ENCODE assay signal across 13 cellular contexts in genomic region chr2:217911283-217911965, GRCh38.
DNase-seq lines count a peak whose midpoint lies in the region; ATAC-seq and TF ChIP-seq lines count a peak whose summit lies in the region.
"Had no signal": no experiment of that assay in that cellular context is flagged by ENCODE, and none has a peak within 500 bp of the region (broad histone marks: within the 10 kb centered on the region; RNA-seq: fewer than 3 reads in every experiment).

No MANE protein-coding gene starts in this region.

- no peaks in the 10 kb centered on the region for H3K36me3 Mint-ChIP-seq in activated T-helper 1 cell treated with anti-CD3 and anti-CD28 coated beads, Interleukin-12 subunit alpha, Interleukin-12 subunit beta, Interleukin-2, Interleukin-4 antibody, amounts not matched to agents 30 ng/mL and 10 ng/mL and 1 ng/mL, durations not matched to agents 14 hours and 24 hours and 36 hours (ENCODE audit: low read depth)
- H3K36me3 Mint-ChIP-seq: activated naive CD8-positive, alpha-beta T cell had no signal

- no peaks in the 10 kb centered on the region for H3K4me1 Mint-ChIP-seq in activated T-helper 1 cell treated with anti-CD3 and anti-CD28 coated beads, Interleukin-12 subunit alpha, Interleukin-12 subunit beta, Interleukin-2, Interleukin-4 antibody, amounts not matched to agents 30 ng/mL and 10 ng/mL and 1 ng/mL, durations not matched to agents 14 hours and 24 hours and 36 hours (ENCODE audit: low read depth)
- H3K4me1 Mint-ChIP-seq: activated CD4-positive, alpha-beta memory T cell treated with anti-CD3 and anti-CD28 coated beads, Interleukin-2, amount 10 ng/mL, durations not matched to agents 7 days and 5 days had no signal

- peak; percentile 6 for ATAC-seq in left ventricle myocardium superior

- peak overlapping the region; percentile 98 to 100 for H3K27ac ChIP-seq in ascending aorta
- H3K27ac ChIP-seq in sigmoid colon, result peak overlapping the region; percentile 94 to 98 (median 98)
- H3K27ac ChIP-seq: epithelial cell of prostate had no signal

- no peak for TF ChIP-seq POLR2A in sigmoid colon (IDR thresholded peaks at IDR 0.05)

- H3K27me3 ChIP-seq in ascending aorta, result no peaks in the 10 kb centered on the region
- no peaks in the 10 kb centered on the region for H3K27me3 ChIP-seq in sigmoid colon

- no peak for TF ChIP-seq CTCF in ascending aorta (IDR thresholded peaks at IDR 0.05)
- TF ChIP-seq CTCF in sigmoid colon (IDR thresholded peaks at IDR 0.05), result no peak

- no peak for TF ChIP-seq EP300 in sigmoid colon (IDR thresholded peaks at IDR 0.05)

- H3K9me3 ChIP-seq in ascending aorta, result no peaks in the 10 kb centered on the region
- no peaks in the 10 kb centered on the region for H3K9me3 ChIP-seq in sigmoid colon

- intact Hi-C loops in ascending aorta (cut with DNase I), result no loop called here
- intact Hi-C loops in left ventricle myocardium superior (cut with micrococcal nuclease), result no loop called here
- intact Hi-C loops in sigmoid colon (cut with DNase I), result no loop called here
- intact Hi-C loops in activated T-helper 1 cell treated with anti-CD3 and anti-CD28 coated beads, Interleukin-12 subunit alpha, Interleukin-12 subunit beta, Interleukin-2, Interleukin-4 antibody, amounts not matched to agents 30 ng/mL and 10 ng/mL and 1 ng/mL, durations not matched to agents 14 hours and 24 hours and 36 hours (cut with micrococcal nuclease), result no loop called here

- H3K4me1 ChIP-seq in ascending aorta (peaks cover 77 to 100% of the 10 kb centered on the region in 2 donors), sigmoid colon (peaks cover 0 to 100% (median 100%) of the 10 kb centered on the region in 4 donors)

- H3K4me3 ChIP-seq in ascending aorta (peak overlapping the region; percentile 14 to 47), sigmoid colon (no peak overlapping the region)

- no peak overlapping the region for H3K4me3 Mint-ChIP-seq in activated T-helper 1 cell treated with anti-CD3 and anti-CD28 coated beads, Interleukin-12 subunit alpha, Interleukin-12 subunit beta, Interleukin-2, Interleukin-4 antibody, amounts not matched to agents 30 ng/mL and 10 ng/mL and 1 ng/mL, durations not matched to agents 14 hours and 24 hours and 36 hours
- H3K4me3 Mint-ChIP-seq: activated CD4-positive, alpha-beta memory T cell treated with anti-CD3 and anti-CD28 coated beads, Interleukin-2, amount 10 ng/mL, durations not matched to agents 7 days and 5 days; activated naive CD8-positive, alpha-beta T cell had no signal

- DNase-seq in AG08395 (ENCODE audit: low spot score) (peak; percentile 66), ascending aorta (ENCODE audit: low spot score in 2 of 2) (peak in 1 of 2 donors; percentile 90), left ventricle myocardium superior (peak; percentile 55), sigmoid colon (peak; percentile 87), NCI-H446 (lab: John Stamatoyannopoulos, UW) (no peak), NCI-H2107 treated with DMSO at 0.1 percent for 48 hours (lab: John Stamatoyannopoulos, UW; ENCODE audit: unreplicated experiment) (no peak), dedifferentiated amniotic fluid mesenchymal stem cell (ENCODE audit: extremely low spot score) (no peak)
- no peak for DNase-seq in activated T-helper 1 cell treated with anti-CD3 and anti-CD28 coated beads, Interleukin-12 subunit alpha, Interleukin-12 subunit beta, Interleukin-2, Interleukin-4 antibody, amounts not matched to agents 30 ng/mL and 10 ng/mL and 1 ng/mL, durations not matched to agents 14 hours and 24 hours and 36 hours (ENCODE audit: low spot score)
- DNase-seq: activated CD4-positive, alpha-beta memory T cell treated with anti-CD3 and anti-CD28 coated beads, Interleukin-2, amount 10 ng/mL, durations not matched to agents 7 days and 5 days; kidney glomerular epithelial cell; NCI-H1105 had no signal

- 82 to 85% methylated on average over 7 of the region's 7 CpGs for WGBS in sigmoid colon, 2 donors

- peaks cover 7% of the 10 kb centered on the region for H3K27me3 Mint-ChIP-seq in activated T-helper 1 cell treated with anti-CD3 and anti-CD28 coated beads, Interleukin-12 subunit alpha, Interleukin-12 subunit beta, Interleukin-2, Interleukin-4 antibody, amounts not matched to agents 30 ng/mL and 10 ng/mL and 1 ng/mL, durations not matched to agents 14 hours and 24 hours and 36 hours (ENCODE audit: insufficient read depth)

- no peaks in the 10 kb centered on the region for H3K9me3 Mint-ChIP-seq in activated T-helper 1 cell treated with anti-CD3 and anti-CD28 coated beads, Interleukin-12 subunit alpha, Interleukin-12 subunit beta, Interleukin-2, Interleukin-4 antibody, amounts not matched to agents 30 ng/mL and 10 ng/mL and 1 ng/mL, durations not matched to agents 14 hours and 24 hours and 36 hours
- H3K9me3 Mint-ChIP-seq: activated CD4-positive, alpha-beta memory T cell treated with anti-CD3 and anti-CD28 coated beads, Interleukin-2, amount 10 ng/mL, durations not matched to agents 7 days and 5 days had no signal

- H3K36me3 ChIP-seq in ascending aorta (peaks cover 17 to 50% of the 10 kb centered on the region in 2 donors), sigmoid colon (peaks cover 0 to 19% (median 6%) of the 10 kb centered on the region in 4 donors)

- no peak overlapping the region for H3K27ac Mint-ChIP-seq in activated T-helper 1 cell treated with anti-CD3 and anti-CD28 coated beads, Interleukin-12 subunit alpha, Interleukin-12 subunit beta, Interleukin-2, Interleukin-4 antibody, amounts not matched to agents 30 ng/mL and 10 ng/mL and 1 ng/mL, durations not matched to agents 14 hours and 24 hours and 36 hours
- H3K27ac Mint-ChIP-seq: activated CD4-positive, alpha-beta memory T cell treated with anti-CD3 and anti-CD28 coated beads, Interleukin-2, amount 10 ng/mL, durations not matched to agents 7 days and 5 days; activated naive CD8-positive, alpha-beta T cell had no signal

Comparison
In these comparisons a context has a peak if more than half of its experiments do, and no peak if none do; other contexts are left out.
1. DNase-seq: peak in AG08395 (single experiment), left ventricle myocardium superior (single experiment) and sigmoid colon (single experiment); none in activated T-helper 1 cell treated with anti-CD3 and anti-CD28 coated beads, Interleukin-12 subunit alpha, Interleukin-12 subunit beta, Interleukin-2, Interleukin-4 antibody, amounts not matched to agents 30 ng/mL and 10 ng/mL and 1 ng/mL, durations not matched to agents 14 hours and 24 hours and 36 hours (single experiment), NCI-H446 (0 of 2), NCI-H2107 treated with DMSO at 0.1 percent for 48 hours (single experiment) and dedifferentiated amniotic fluid mesenchymal stem cell (single experiment).
2. H3K4me3 ChIP-seq: peak in ascending aorta (2 of 2); none in sigmoid colon (0 of 4).